In the genomic region with DNA sequence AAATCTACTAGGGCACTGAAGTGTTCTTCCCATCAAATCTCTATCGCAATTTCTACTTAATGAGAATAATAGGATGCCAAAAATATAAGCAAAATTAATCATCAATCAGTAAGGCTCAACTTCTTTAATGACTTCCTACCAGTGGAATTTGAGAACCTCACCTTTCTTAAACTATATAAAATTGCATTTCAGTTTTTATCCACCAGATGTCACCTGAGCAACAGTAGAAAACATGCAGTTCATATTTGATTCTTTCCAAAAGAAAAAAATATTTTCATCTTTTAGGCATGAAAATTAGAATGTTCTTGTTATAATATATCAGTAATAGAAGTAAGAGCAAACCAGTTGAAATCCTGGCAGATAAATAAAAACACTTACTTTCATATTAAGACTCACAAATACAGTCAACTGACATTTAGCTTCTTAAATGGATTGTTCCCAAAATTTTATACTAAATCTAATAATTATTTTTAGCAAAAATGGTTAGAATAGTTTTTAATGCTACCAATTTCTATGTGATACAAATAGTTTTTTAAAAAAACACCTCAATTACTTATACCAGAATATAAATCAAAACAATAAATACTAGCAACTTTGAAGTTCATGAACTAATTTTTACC, we compare ENCODE assay signal across 8 cellular contexts. TPM values are rescaled to one million over a fixed set of nuclear protein-coding genes. Genes with fewer than 3 reads are reported as not detected.
DNase-seq lines count a peak whose midpoint lies in the region; ATAC-seq and TF ChIP-seq lines count a peak whose summit lies in the region.

No MANE protein-coding gene starts in this region.

- WGBS in smooth muscle cell (ENCODE audit: low lambda C conversion rate): 13% methylated on average over 1 of the region's 1 CpG

- H3K4me3 ChIP-seq in GM12865 (ENCODE audit: low read depth, low read length): no peak overlapping the region
- no peak overlapping the region for H3K4me3 ChIP-seq in smooth muscle cell

- H4K20me1 ChIP-seq in smooth muscle cell (ENCODE audit: low read depth): no peaks in the 10 kb centered on the region

- H3K4me1 ChIP-seq in smooth muscle cell (ENCODE audit: low read depth): no peaks in the 10 kb centered on the region

- H2AFZ ChIP-seq in smooth muscle cell (ENCODE audit: low read depth): no peak overlapping the region

- no peak overlapping the region for H3K4me2 ChIP-seq in smooth muscle cell

- H3K27me3 ChIP-seq in smooth muscle cell (ENCODE audit: low read depth): no peaks in the 10 kb centered on the region

- DNase-seq in GM12865 (ENCODE audit: low read depth) (peak; percentile 52), KG1 (lab: John Stamatoyannopoulos, UW) (peak; percentile 3), SW480 (ENCODE audit: low spot score) (peak; percentile 67), globus pallidus (ENCODE audit: low spot score) (peak; percentile 23), smooth muscle cell (lab: John Stamatoyannopoulos, UW; ENCODE audit: unreplicated experiment) (no peak), GDM1 (lab: John Stamatoyannopoulos, UW) (no peak), UCSD-AML1 (lab: John Stamatoyannopoulos, UW; ENCODE audit: unreplicated experiment) (no peak)

- ATAC-seq in HG03442 (IDR thresholded peaks at IDR 0.05; ENCODE audit: unreplicated experiment): no peak

- H3K9me3 ChIP-seq in smooth muscle cell (replicated peaks; ENCODE audit: low read depth): no peaks in the 10 kb centered on the region

- H3K36me3 ChIP-seq in smooth muscle cell (ENCODE audit: low read depth): no peaks in the 10 kb centered on the region

- TF ChIP-seq CTCF in GM12865 (IDR thresholded peaks at IDR 0.05; ENCODE audit: insufficient read depth, low read depth, low read length, missing control alignments) (peak; percentile 44), smooth muscle cell (IDR thresholded peaks at IDR 0.05; ENCODE audit: borderline replicate concordance, insufficient read depth, poor library complexity, severe bottlenecking) (peak; percentile 68)

- no peaks in the 10 kb centered on the region for H3F3A ChIP-seq in smooth muscle cell (ENCODE audit: low read depth)

- H3K27ac ChIP-seq in smooth muscle cell (ENCODE audit: low read depth): no peak overlapping the region

- no peaks in the 10 kb centered on the region for H3K79me2 ChIP-seq in smooth muscle cell (ENCODE audit: low read depth)

- H3K9ac ChIP-seq in smooth muscle cell (ENCODE audit: low read depth): no peak overlapping the region

RNA-seq across cellular contexts. Expression of gene CCDC112, which starts 13.4 kb away (rescaled TPM):
- total RNA-seq in smooth muscle cell: 9.1 and 9.4 TPM in 2 replicates
- 6.3 and 8.4 TPM in 2 replicates for polyA plus RNA-seq in smooth muscle cell

RNA-seq across cellular contexts. Expression of gene PGGT1B, which starts 47.2 kb away (rescaled TPM):
- 12.5 and 13.1 TPM in 2 replicates for total RNA-seq in smooth muscle cell
- polyA plus RNA-seq in smooth muscle cell: 5.7 and 7.1 TPM in 2 replicates

Comparison
In these comparisons a context has a peak if more than half of its experiments do, and no peak if none do; other contexts are left out.
1. DNase-seq: peak in GM12865 (single experiment), KG1 (single experiment), SW480 (single experiment) and globus pallidus (single experiment); none in smooth muscle cell (single experiment), GDM1 (single experiment) and UCSD-AML1 (single experiment).